7 cellular contexts compared by ENCODE assay signal in genomic region chr2:125681576-125681975, GRCh38.
"Had no signal": no experiment of that assay in that cellular context is flagged by ENCODE, and none has a peak within 500 bp of the region (broad histone marks: within the 10 kb centered on the region; RNA-seq: fewer than 3 reads in every experiment).

No MANE protein-coding gene starts in this region.

- DNase-seq: H9, HCEC 1CT, KBM-7 had no signal

- H3K4me3 ChIP-seq: GM23338 had no signal

- ATAC-seq: GM23338 had no signal

- H2AFZ ChIP-seq: GM23338 had no signal

- FAIRE-seq: H1, H54, HTR-8/SVneo had no signal

- H3K4me2 ChIP-seq: GM23338 had no signal
